In the genomic region with DNA sequence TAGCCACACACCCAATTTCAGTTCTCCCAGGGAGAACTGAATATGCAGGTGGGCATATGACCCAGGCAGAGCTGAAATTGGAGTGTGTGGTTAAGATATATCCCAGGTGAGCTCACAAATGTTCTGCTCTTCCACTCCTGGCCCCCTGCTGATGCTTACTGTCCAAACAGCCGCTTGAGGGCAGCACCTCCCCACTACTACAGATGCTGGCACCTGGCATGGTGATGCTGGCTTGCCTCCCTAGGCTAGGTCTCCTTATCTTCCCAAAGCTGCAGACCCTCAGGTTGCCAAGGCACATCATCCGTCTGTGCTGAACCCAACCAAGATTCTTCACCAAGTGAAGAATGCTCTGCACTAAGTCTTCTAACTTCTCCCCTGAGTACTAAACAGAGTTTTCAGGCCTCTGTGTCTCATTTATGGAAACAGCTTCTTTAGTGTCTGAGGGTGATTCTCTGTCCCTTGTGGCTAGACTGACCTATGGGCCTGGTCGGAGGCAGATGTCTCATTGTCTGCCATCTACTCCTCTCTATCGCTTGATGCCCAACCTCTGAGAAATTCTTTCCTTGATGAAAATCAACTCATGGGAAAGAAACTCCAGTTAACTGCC, we compare ENCODE assay signal across 8 cellular contexts. TPM values are rescaled to one million over a fixed set of nuclear protein-coding genes. Genes with fewer than 3 reads are reported as not detected.
DNase-seq lines count a peak whose midpoint lies in the region; ATAC-seq and TF ChIP-seq lines count a peak whose summit lies in the region.

No MANE protein-coding gene starts in this region.

- no peak overlapping the region for H3K4me3 Mint-ChIP-seq in activated B cell treated with CpG ODN at 0.5 μM for 24 hours

- no peaks in the 10 kb centered on the region for H3K36me3 Mint-ChIP-seq in activated B cell treated with CpG ODN at 0.5 μM for 24 hours (ENCODE audit: low read depth)

- dilution Hi-C loops in mammary epithelial cell (cut with HindIII; ENCODE audit: low sequenced_read_pairs) = no loop called here

- H3K27me3 Mint-ChIP-seq in activated B cell treated with CpG ODN at 0.5 μM for 24 hours = peaks cover 8% of the 10 kb centered on the region

- no peak overlapping the region for H3K27ac Mint-ChIP-seq in activated B cell treated with CpG ODN at 0.5 μM for 24 hours

- H3K4me1 Mint-ChIP-seq in activated B cell treated with CpG ODN at 0.5 μM for 24 hours = no peaks in the 10 kb centered on the region

- H3K9me3 ChIP-seq in mammary epithelial cell (replicated peaks; ENCODE audit: insufficient read depth, low read length) = no peaks in the 10 kb centered on the region

- H4K20me1 ChIP-seq in mammary epithelial cell (ENCODE audit: insufficient read depth, low read length) = no peaks in the 10 kb centered on the region

- in situ Hi-C loops in G401 (cut with HindIII; ENCODE audit: low sequenced_read_pairs) (no loop called here), mammary epithelial cell (cut with MboI; ENCODE audit: low sequenced_read_pairs in 2 of 2) (loop anchor here (10.0 kb wide), 3 partner anchors 531 to 941 kb away; no protein-coding TSS in a partner anchor)

- no peak overlapping the region for H2AFZ ChIP-seq in mammary epithelial cell (ENCODE audit: low read depth, low read length)

- ATAC-seq in HG02798 (IDR thresholded peaks at IDR 0.05; ENCODE audit: poor library complexity, unreplicated experiment) (peak; percentile 87), activated B cell treated with CpG ODN at 0.5 μM for 24 hours (ENCODE audit: low read depth) (peak; percentile 45), HG03460 (IDR thresholded peaks at IDR 0.05; ENCODE audit: unreplicated experiment) (no peak)

- H3K79me2 ChIP-seq in mammary epithelial cell (ENCODE audit: insufficient read depth, low read length) = no peaks in the 10 kb centered on the region

- no TSS peak for BruUV-seq in mammary epithelial cell (replicated peaks; lab: Mats Ljungman, UMichigan)

- no peak overlapping the region for H3K9ac ChIP-seq in mammary epithelial cell (ENCODE audit: insufficient read depth, low read length)

- no peak for TF ChIP-seq CTCF in activated B cell treated with CpG ODN at 0.5 μM for 24 hours (IDR thresholded peaks at IDR 0.05)
- TF ChIP-seq CTCF in mammary epithelial cell (conservative IDR thresholded peaks at IDR 0.05 in 1 of 2, IDR thresholded peaks at IDR 0.05 in 1 of 2; ENCODE audit: extremely low read depth in 1 of 2, insufficient read depth in 1 of 2, low read depth in 1 of 2, low read length in 2 of 2) = peak; percentile 89 to 93

- CTCF ChIA-PET in activated B cell treated with CpG ODN at 0.5 μM for 24 hours (lab: Charles Lee) (interaction anchor here (0.6 to 5.9 kb wide), 9 partner anchors 19 to 1206 kb away, joined by 3 to 82 read pairs (median 3); no protein-coding TSS in a partner anchor), mammary epithelial cell (lab: Charles Lee; ENCODE audit: low non-redundant PET) (interaction anchor here (0.5 to 1.2 kb wide), 12 partner anchors 33 to 992 kb away, joined by 3 to 23 read pairs (median 4); partner anchors contain the start of gene DPT)

- no peak overlapping the region for H3K4me2 ChIP-seq in mammary epithelial cell (ENCODE audit: insufficient read depth, low read depth, low read length)

- intact Hi-C loops in activated B cell treated with CpG ODN at 0.5 μM for 24 hours (cut with micrococcal nuclease) = loop anchor here (1.0 to 10.0 kb wide), 3 partner anchors 745 to 1111 kb away; partner anchors contain the start of gene SELL
- intact Hi-C loops in mammary epithelial cell (cut with micrococcal nuclease) = loop anchor here (1.0 to 10.0 kb wide), 10 partner anchors 34 to 1194 kb away; partner anchors contain the start of gene SELL

- no peaks in the 10 kb centered on the region for H3K4me1 ChIP-seq in mammary epithelial cell (ENCODE audit: insufficient read depth, low read length)

- WGBS in mammary epithelial cell (ENCODE audit: low coverage, missing lambda C conversion rate) = 0% methylated on average over 2 of the region's 4 CpGs

- POLR2A ChIA-PET in activated B cell treated with CpG ODN at 0.5 μM for 24 hours (lab: Charles Lee) = no interaction called here

- no peak overlapping the region for H3K27ac ChIP-seq in mammary epithelial cell (ENCODE audit: insufficient read depth, low read depth, low read length)

- DNase-seq in G401 (ENCODE audit: low spot score) = peak; percentile 82
- DNase-seq in NCI-H2196 treated with DMSO at 0.1 percent for 48 hours (lab: John Stamatoyannopoulos, UW; ENCODE audit: unreplicated experiment) = peak; percentile 76
- DNase-seq in activated B cell treated with CpG ODN at 0.5 μM for 24 hours = peak; percentile 31
- DNase-seq in mammary epithelial cell = peak; percentile 53
- peak; percentile 89 for DNase-seq in islet precursor cell
- peak; percentile 68 for DNase-seq in stimulated activated CD4-positive, alpha-beta T cell treated with anti-CD3 and anti-CD28 coated beads, Interleukin-1b, Interleukin-23, amount 100 ng/mL, for 48 hours

- H3K27me3 ChIP-seq in mammary epithelial cell (ENCODE audit: insufficient read depth, low read length) = no peaks in the 10 kb centered on the region

- no peaks in the 10 kb centered on the region for H3K9me3 Mint-ChIP-seq in activated B cell treated with CpG ODN at 0.5 μM for 24 hours

- H3K36me3 ChIP-seq in mammary epithelial cell (ENCODE audit: insufficient read depth, low read length) = no peaks in the 10 kb centered on the region

- no peak overlapping the region for H3K4me3 ChIP-seq in mammary epithelial cell (replicated peaks in 1 of 3; ENCODE audit: insufficient read depth in 1 of 3, low read depth in 2 of 3, low read length in 3 of 3)

RNA-seq across cellular contexts. Expression of gene XCL1, which starts 27.2 kb away (rescaled TPM):
- total RNA-seq in G401 (2014; rRNA removed; shearing (Covaris generic)) = not detected in 2 replicates
- not detected in 2 replicates for total RNA-seq in activated B cell treated with CpG ODN at 0.5 μM for 24 hours
- total RNA-seq in mammary epithelial cell = not detected
- not detected for polyA plus RNA-seq in mammary epithelial cell
- not detected for polyA minus RNA-seq in mammary epithelial cell

RNA-seq across cellular contexts. Expression of gene XCL2, which starts 59.8 kb away (rescaled TPM):
- total RNA-seq in G401 (2014; rRNA removed; shearing (Covaris generic)) = not detected in 2 replicates
- total RNA-seq in activated B cell treated with CpG ODN at 0.5 μM for 24 hours = not detected in 2 replicates
- total RNA-seq in mammary epithelial cell = not detected
- not detected for polyA plus RNA-seq in mammary epithelial cell
- not detected for polyA minus RNA-seq in mammary epithelial cell

Comparison
In these comparisons a context has a peak if more than half of its experiments do, and no peak if none do; other contexts are left out.
1. DNase-seq: peak in every context shown above with its lines; median percentile 89 in islet precursor cell; 82 in G401; 76 in NCI-H2196 treated with DMSO at 0.1 percent for 48 hours; 68 in stimulated activated CD4-positive, alpha-beta T cell treated with anti-CD3 and anti-CD28 coated beads, Interleukin-1b, Interleukin-23, amount 100 ng/mL, for 48 hours; 53 in mammary epithelial cell; 31 in activated B cell treated with CpG ODN at 0.5 μM for 24 hours.